ENCODE assay signal across 8 cellular contexts in genomic region chr6:43120938-43121913, GRCh38. TPM values are rescaled to one million over a fixed set of nuclear protein-coding genes. Genes with fewer than 3 reads are reported as not detected.
DNase-seq lines count a peak whose midpoint lies in the region; ATAC-seq and TF ChIP-seq lines count a peak whose summit lies in the region.

No MANE protein-coding gene starts in this region.

- peak; percentile 41 for TF ChIP-seq CTCF in foreskin keratinocyte (conservative IDR thresholded peaks at IDR 0.05)
- no peak for TF ChIP-seq CTCF in psoas muscle (IDR thresholded peaks at IDR 0.05)
- no peak for TF ChIP-seq CTCF in dorsolateral prefrontal cortex (IDR thresholded peaks at IDR 0.05 in 54 of 56, conservative IDR thresholded peaks at IDR 0.05 in 2 of 56; ENCODE audit: low read depth in 1 of 56, partially characterized antibody in 56 of 56)

- H3K9me3 Mint-ChIP-seq in stimulated activated naive B cell treated with anti-CD40 and anti-IgM and Interleukin-4, amounts not matched to agents 10 μg/mL and 1 μg/mL and 100 μg/mL, for 72 hours = no peaks in the 10 kb centered on the region

- H3K4me3 Mint-ChIP-seq in stimulated activated naive B cell treated with anti-CD40 and anti-IgM and Interleukin-4, amounts not matched to agents 10 μg/mL and 1 μg/mL and 100 μg/mL, for 72 hours = no peak overlapping the region

- H3K27me3 ChIP-seq in SJSA1 (replicated peaks) (no peaks in the 10 kb centered on the region), foreskin keratinocyte (no peaks in the 10 kb centered on the region), psoas muscle (ENCODE audit: insufficient read depth in 3 of 3, low read length in 2 of 3) (no peaks in the 10 kb centered on the region), dorsolateral prefrontal cortex (no peaks in the 10 kb centered on the region)

- H3K27ac ChIP-seq in SJSA1 = peak overlapping the region; percentile 79
- H3K27ac ChIP-seq in foreskin keratinocyte = peak overlapping the region; percentile 92
- H3K27ac ChIP-seq in psoas muscle = peak overlapping the region; percentile 30
- H3K27ac ChIP-seq in dorsolateral prefrontal cortex = peak overlapping the region in 27 of 59 donors; percentile 5 to 72 (median 33)

- H3K4me1 ChIP-seq in SJSA1 (replicated peaks) (peaks cover 40% of the 10 kb centered on the region), foreskin keratinocyte (peaks cover 19% of the 10 kb centered on the region), psoas muscle (no peaks in the 10 kb centered on the region)

- WGBS in psoas muscle, 3 donors = 52 to 64% (median 54%) methylated on average over 9 of the region's 9 CpGs

- H3K4me3 ChIP-seq in SJSA1 (no peak overlapping the region), psoas muscle (no peak overlapping the region), dorsolateral prefrontal cortex (no peak overlapping the region)

- peak; percentile 91 for ATAC-seq in foreskin keratinocyte
- ATAC-seq in psoas muscle = peak; percentile 42 to 76 (median 66)
- ATAC-seq in HG02970 (IDR thresholded peaks at IDR 0.05; ENCODE audit: low FRiP score, unreplicated experiment) = no peak
- ATAC-seq in stimulated activated naive B cell treated with anti-CD40 and anti-IgM and Interleukin-4, amounts not matched to agents 10 μg/mL and 1 μg/mL and 100 μg/mL, for 72 hours (replicated peaks) = no peak

- H3K27ac Mint-ChIP-seq in stimulated activated naive B cell treated with anti-CD40 and anti-IgM and Interleukin-4, amounts not matched to agents 10 μg/mL and 1 μg/mL and 100 μg/mL, for 72 hours = no peak overlapping the region

- H3K36me3 ChIP-seq in SJSA1 = no peaks in the 10 kb centered on the region
- H3K36me3 ChIP-seq in psoas muscle (ENCODE audit: insufficient read depth in 1 of 2, low read depth in 1 of 2) = no peaks in the 10 kb centered on the region

- H3K36me3 Mint-ChIP-seq in stimulated activated naive B cell treated with anti-CD40 and anti-IgM and Interleukin-4, amounts not matched to agents 10 μg/mL and 1 μg/mL and 100 μg/mL, for 72 hours = no peaks in the 10 kb centered on the region

- peak; percentile 99 for DNase-seq in EL
- DNase-seq in SJSA1 (ENCODE audit: low read depth in 1 of 2, low spot score in 2 of 2) = peak; percentile 83 to 93
- peak; percentile 92 to 95 for DNase-seq in foreskin keratinocyte
- DNase-seq in psoas muscle = peak; percentile 75 to 86
- DNase-seq in dorsolateral prefrontal cortex = no peak
- no peak for DNase-seq in stimulated activated naive B cell treated with anti-CD40 and anti-IgM and Interleukin-4, amounts not matched to agents 10 μg/mL and 1 μg/mL and 100 μg/mL, for 72 hours
- no peak for DNase-seq in NCI-H1417 (lab: John Stamatoyannopoulos, UW)

- H3K27me3 Mint-ChIP-seq in stimulated activated naive B cell treated with anti-CD40 and anti-IgM and Interleukin-4, amounts not matched to agents 10 μg/mL and 1 μg/mL and 100 μg/mL, for 72 hours = no peaks in the 10 kb centered on the region

- H3K9me3 ChIP-seq in SJSA1 (replicated peaks) (no peaks in the 10 kb centered on the region), psoas muscle (no peaks in the 10 kb centered on the region)

- no peaks in the 10 kb centered on the region for H3K4me1 Mint-ChIP-seq in stimulated activated naive B cell treated with anti-CD40 and anti-IgM and Interleukin-4, amounts not matched to agents 10 μg/mL and 1 μg/mL and 100 μg/mL, for 72 hours

- intact Hi-C loops in psoas muscle (cut with DNase I) (loop anchor here in 1 of 2 donors (5.0 kb wide), 1 partner anchor 49 kb away; no protein-coding TSS in a partner anchor), dorsolateral prefrontal cortex (cut with DNase I) (loop anchor here in 1 of 2 donors (5.0 kb wide), 1 partner anchor 44 kb away; the partner anchor contains the start of gene PTK7)

RNA-seq across cellular contexts. Expression of gene PTK7, which starts 45.1 kb away (rescaled TPM):
- 60.6 and 87.0 TPM in 2 replicates for total RNA-seq in SJSA1 (2014; rRNA removed; shearing (Covaris generic))
- 90.3 and 92.5 TPM in 2 replicates for total RNA-seq in foreskin keratinocyte
- 76.2 and 76.7 TPM in 2 replicates for polyA plus RNA-seq in foreskin keratinocyte
- total RNA-seq in psoas muscle = 1 to 10 TPM in 2 of 4 donors, under 1 TPM in 2; 0.61 to 1.6 (median 1.1) TPM
- under 1 TPM; 0.17 to 0.90 (median 0.23) TPM for polyA plus RNA-seq in psoas muscle
- 10 to 100 TPM in 100 of 120 experiments, 1 to 10 TPM in 20; 5.8 to 26.2 (median 13.0) TPM for total RNA-seq in dorsolateral prefrontal cortex

RNA-seq across cellular contexts. Expression of gene SRF, which starts 49.8 kb away (rescaled TPM):
- total RNA-seq in SJSA1 (2014; rRNA removed; shearing (Covaris generic)) = 37.8 and 47.8 TPM in 2 replicates
- total RNA-seq in foreskin keratinocyte = 29.1 and 30.0 TPM in 2 replicates
- 24.4 and 27.4 TPM in 2 replicates for polyA plus RNA-seq in foreskin keratinocyte
- total RNA-seq in psoas muscle = 10 to 100 TPM; 36.4 to 46.6 (median 40.1) TPM
- 10 to 100 TPM; 26.3 to 57.7 (median 34.7) TPM for polyA plus RNA-seq in psoas muscle
- 10 to 100 TPM; 18.4 to 31.7 (median 23.1) TPM for total RNA-seq in dorsolateral prefrontal cortex

Comparison
In these comparisons a context has a peak if more than half of its experiments do, and no peak if none do; other contexts are left out.
1. DNase-seq: peak in EL (single experiment), SJSA1 (2 of 2), foreskin keratinocyte (2 of 2) and psoas muscle (2 of 2); none in dorsolateral prefrontal cortex (0 of 10), stimulated activated naive B cell treated with anti-CD40 and anti-IgM and Interleukin-4, amounts not matched to agents 10 μg/mL and 1 μg/mL and 100 μg/mL, for 72 hours (single experiment) and NCI-H1417 (0 of 3).
2. ATAC-seq: peak in foreskin keratinocyte (single experiment) and psoas muscle (4 of 4); none in HG02970 (single experiment) and stimulated activated naive B cell treated with anti-CD40 and anti-IgM and Interleukin-4, amounts not matched to agents 10 μg/mL and 1 μg/mL and 100 μg/mL, for 72 hours (0 of 2).